ENCODE assay signal across 13 cellular contexts in the genomic region with DNA sequence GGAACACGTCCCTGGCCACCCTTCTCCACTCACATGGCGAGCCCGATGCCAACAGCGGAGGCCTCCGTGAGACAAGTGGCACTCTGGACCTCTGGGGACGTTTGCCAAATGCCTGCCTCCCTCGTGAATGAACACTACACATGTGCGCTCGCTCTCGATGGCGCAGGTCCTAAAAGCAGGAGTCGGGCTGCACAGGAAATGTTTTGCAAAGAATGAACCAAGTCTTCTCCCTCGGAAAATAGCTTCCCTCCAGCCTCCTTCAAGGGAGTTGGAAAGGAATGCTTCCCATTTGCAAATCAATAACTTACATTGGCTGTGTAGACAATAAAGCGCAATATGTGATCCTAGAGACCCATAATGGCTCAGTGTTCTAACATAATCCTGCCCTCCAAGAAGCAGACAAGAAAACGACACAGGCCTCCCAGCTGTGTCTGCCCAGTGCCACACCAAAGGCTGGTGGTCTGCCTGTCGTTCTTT. TPM values are rescaled to one million over a fixed set of nuclear protein-coding genes. Genes with fewer than 3 reads are reported as not detected.
DNase-seq lines count a peak whose midpoint lies in the region; ATAC-seq and TF ChIP-seq lines count a peak whose summit lies in the region.
"Had no signal": no experiment of that assay in that cellular context is flagged by ENCODE, and none has a peak within 500 bp of the region (broad histone marks: within the 10 kb centered on the region; RNA-seq: fewer than 3 reads in every experiment).

No MANE protein-coding gene starts in this region.

- no peak overlapping the region for H2AFZ ChIP-seq in neural progenitor cell (replicated peaks)

- H3K27me3 Mint-ChIP-seq in neural progenitor cell (ENCODE audit: insufficient read depth, low read depth): peaks cover 4% of the 10 kb centered on the region
- H3K27me3 Mint-ChIP-seq: activated naive CD8-positive, alpha-beta T cell treated with anti-CD3 and anti-CD28 coated beads, Interleukin-2, amount 10 ng/mL, durations not matched to agents 7 days and 5 days had no signal

- in situ Hi-C loops in brain microvascular endothelial cell (cut with HindIII; ENCODE audit: low pct_ligation_motif_present, low sequenced_read_pairs): no loop called here

- peaks cover 43% of the 10 kb centered on the region for H3K4me1 Mint-ChIP-seq in neural progenitor cell
- H3K4me1 Mint-ChIP-seq: activated naive CD8-positive, alpha-beta T cell treated with anti-CD3 and anti-CD28 coated beads, Interleukin-2, amount 10 ng/mL, durations not matched to agents 7 days and 5 days had no signal

- H3K4me2 ChIP-seq in neural progenitor cell: peak overlapping the region; percentile 67

- H3K27me3 ChIP-seq in neural progenitor cell: no peaks in the 10 kb centered on the region
- no peaks in the 10 kb centered on the region for H3K27me3 ChIP-seq in brain microvascular endothelial cell (replicated peaks)

- peaks cover 19% of the 10 kb centered on the region for H3F3A ChIP-seq in neural progenitor cell (ENCODE audit: low read depth)

- intact Hi-C loops in left ventricle myocardium superior (cut with micrococcal nuclease): no loop called here

- peak; percentile 42 for ATAC-seq in left ventricle myocardium superior

- no peaks in the 10 kb centered on the region for H3K79me2 ChIP-seq in neural progenitor cell (ENCODE audit: low read depth)

- no peak for TF ChIP-seq CTCF in neural progenitor cell (IDR thresholded peaks at IDR 0.05)
- TF ChIP-seq CTCF in brain microvascular endothelial cell (IDR thresholded peaks at IDR 0.05; ENCODE audit: low read depth, low read length, missing control alignments): no peak

- H3K4me3 ChIP-seq in neural progenitor cell: peak overlapping the region; percentile 16
- H3K4me3 ChIP-seq in brain microvascular endothelial cell (ENCODE audit: low read depth, low read length): no peak overlapping the region

- peak overlapping the region; percentile 61 for H3K4me3 Mint-ChIP-seq in neural progenitor cell
- H3K4me3 Mint-ChIP-seq: activated naive CD8-positive, alpha-beta T cell treated with anti-CD3 and anti-CD28 coated beads, Interleukin-2, amount 10 ng/mL, durations not matched to agents 7 days and 5 days; nephron progenitor cell had no signal

- peak; percentile 38 for DNase-seq in DMS153 (lab: John Stamatoyannopoulos, UW)
- peak; percentile 39 for DNase-seq in NCI-H2107 treated with DMSO at 0.1 percent for 48 hours (lab: John Stamatoyannopoulos, UW; ENCODE audit: unreplicated experiment)
- peak; percentile 29 for DNase-seq in left ventricle myocardium superior
- peak; percentile 32 for DNase-seq in neural progenitor cell (ENCODE audit: low spot score)
- no peak for DNase-seq in activated CD4-positive, CD25-positive, alpha-beta regulatory T cell (lab: John Stamatoyannopoulos, UW)
- DNase-seq in cerebellum (ENCODE audit: low spot score): no peak
- DNase-seq in brain microvascular endothelial cell: no peak
- DNase-seq in activated CD4-positive, alpha-beta T cell treated with anti-CD3 and anti-CD28 coated beads, Interleukin-2, amount 50 U/mL, for 1 hour: no peak
- DNase-seq: ACHN; activated CD8-positive, alpha-beta memory T cell treated with anti-CD3 and anti-CD28 coated beads, Interleukin-2, amount 50 U/mL, for 48 hours; activated naive CD8-positive, alpha-beta T cell treated with anti-CD3 and anti-CD28 coated beads, Interleukin-2, amount 10 ng/mL, durations not matched to agents 7 days and 5 days; nephron progenitor cell; SIG-M5 had no signal

- peaks cover 2% of the 10 kb centered on the region for H3K9me3 Mint-ChIP-seq in neural progenitor cell
- H3K9me3 Mint-ChIP-seq: nephron progenitor cell had no signal

- no peaks in the 10 kb centered on the region for H3K9me3 ChIP-seq in neural progenitor cell (ENCODE audit: low read depth)

- H3K4me1 ChIP-seq in neural progenitor cell: peaks cover 39% of the 10 kb centered on the region

- H3K9ac ChIP-seq in neural progenitor cell: no peak overlapping the region

- H3K27ac ChIP-seq in neural progenitor cell: no peak overlapping the region
- no peak overlapping the region for H3K27ac ChIP-seq in brain microvascular endothelial cell

- H3K36me3 ChIP-seq in neural progenitor cell: no peaks in the 10 kb centered on the region
- H3K36me3 ChIP-seq in brain microvascular endothelial cell (replicated peaks): no peaks in the 10 kb centered on the region

- H3K27ac Mint-ChIP-seq in neural progenitor cell: peak overlapping the region; percentile 18
- H3K27ac Mint-ChIP-seq: activated naive CD8-positive, alpha-beta T cell treated with anti-CD3 and anti-CD28 coated beads, Interleukin-2, amount 10 ng/mL, durations not matched to agents 7 days and 5 days had no signal

- H4K20me1 ChIP-seq in neural progenitor cell (ENCODE audit: low read depth): peaks cover 52% of the 10 kb centered on the region

- peaks cover 7% of the 10 kb centered on the region for H3K36me3 Mint-ChIP-seq in neural progenitor cell
- H3K36me3 Mint-ChIP-seq: activated naive CD8-positive, alpha-beta T cell treated with anti-CD3 and anti-CD28 coated beads, Interleukin-2, amount 10 ng/mL, durations not matched to agents 7 days and 5 days had no signal

RNA-seq across cellular contexts. Expression of a gene that starts 38.6 kb away (rescaled TPM):
- total RNA-seq in left ventricle myocardium superior (3.7 TPM), neural progenitor cell (ENCODE audit: low replicate concordance) (5.9 and 8.6 TPM in 2 replicates), cerebellum (28.2 TPM)

Comparison
In these comparisons a context has a peak if more than half of its experiments do, and no peak if none do; other contexts are left out.
1. DNase-seq: peak in DMS153 (single experiment), NCI-H2107 treated with DMSO at 0.1 percent for 48 hours (single experiment), left ventricle myocardium superior (single experiment) and neural progenitor cell (single experiment); none in activated CD4-positive, CD25-positive, alpha-beta regulatory T cell (0 of 4), cerebellum (single experiment), brain microvascular endothelial cell (single experiment) and activated CD4-positive, alpha-beta T cell treated with anti-CD3 and anti-CD28 coated beads, Interleukin-2, amount 50 U/mL, for 1 hour (single experiment).